38 cellular contexts compared by ENCODE assay signal in genomic region chr4:5685296-5685695, GRCh38.
"Had no signal": no experiment of that assay in that cellular context is flagged by ENCODE, and none has a peak within 500 bp of the region (broad histone marks: within the 10 kb centered on the region; RNA-seq: fewer than 3 reads in every experiment).

No MANE protein-coding gene starts in this region.

- H3K27me3 Mint-ChIP-seq: activated B cell treated with CpG ODN at 0.5 μM for 24 hours; activated CD4-positive, alpha-beta memory T cell treated with anti-CD3 and anti-CD28 coated beads, Interleukin-2, amount 10 ng/mL, durations not matched to agents 7 days and 5 days; activated CD4-positive, alpha-beta T cell treated with anti-CD3 and anti-CD28 coated beads for 36 hours; activated CD4-positive, alpha-beta T cell treated with anti-CD3 and anti-CD28 coated beads, Interleukin-2, amount 10 ng/mL, durations not matched to agents 7 days and 5 days; activated CD8-positive, alpha-beta memory T cell treated with anti-CD3 and anti-CD28 coated beads, Interleukin-2, amount 10 ng/mL, durations not matched to agents 7 days and 5 days; activated naive CD4-positive, alpha-beta T cell treated with anti-CD3 and anti-CD28 coated beads, Interleukin-2, amount 10 ng/mL, durations not matched to agents 7 days and 5 days; activated naive CD8-positive, alpha-beta T cell; activated naive CD8-positive, alpha-beta T cell treated with anti-CD3 and anti-CD28 coated beads, Interleukin-2, amount 50 U/mL, for 24 hours; activated T-cell treated with anti-CD3 and anti-CD28 coated beads, Interleukin-2, amount 50 U/mL, for 24 hours; central memory CD8-positive, alpha-beta T cell had no signal

- FAIRE-seq: TTC549 had no signal

- DNase-seq: activated B cell treated with CpG ODN at 0.5 μM for 24 hours; activated CD4-positive, alpha-beta memory T cell treated with anti-CD3 and anti-CD28 coated beads, Interleukin-2, amount 10 ng/mL, durations not matched to agents 7 days and 5 days; activated CD4-positive, alpha-beta T cell treated with anti-CD3 and anti-CD28 coated beads for 1 hour; activated CD4-positive, alpha-beta T cell treated with anti-CD3 and anti-CD28 coated beads for 36 hours; activated CD4-positive, alpha-beta T cell treated with anti-CD3 and anti-CD28 coated beads for 48 hours; activated CD4-positive, alpha-beta T cell treated with anti-CD3 and anti-CD28 coated beads, Interleukin-2, amount 10 ng/mL, durations not matched to agents 7 days and 5 days; activated CD4-positive, alpha-beta T cell treated with anti-CD3 and anti-CD28 coated beads, Interleukin-2, amount 50 U/mL, for 48 hours; activated CD8-positive, alpha-beta memory T cell treated with anti-CD3 and anti-CD28 coated beads for 24 hours; activated CD8-positive, alpha-beta memory T cell treated with anti-CD3 and anti-CD28 coated beads, Interleukin-2, amount 10 ng/mL, durations not matched to agents 7 days and 5 days; activated CD8-positive, alpha-beta memory T cell treated with anti-CD3 and anti-CD28 coated beads, Interleukin-2, amount 50 U/mL, for 48 hours; activated CD8-positive, alpha-beta T cell treated with anti-CD3 and anti-CD28 coated beads, Interleukin-2, amount 10 ng/mL, durations not matched to agents 7 days and 5 days; activated effector memory CD4-positive, alpha-beta T cell treated with Interleukin-2 at 50 U/mL for 16 hours; activated gamma-delta T cell; activated naive CD4-positive, alpha-beta T cell treated with anti-CD3 and anti-CD28 coated beads, Interleukin-2, amount 10 ng/mL, durations not matched to agents 7 days and 5 days; activated naive CD4-positive, alpha-beta T cell treated with Interleukin-2 at 50 U/mL for 16 hours; activated naive CD8-positive, alpha-beta T cell treated with anti-CD3 and anti-CD28 coated beads, Interleukin-2, amount 10 ng/mL, durations not matched to agents 7 days and 5 days; activated naive CD8-positive, alpha-beta T cell treated with anti-CD3 and anti-CD28 coated beads, Interleukin-2, amount 50 U/mL, for 24 hours; activated T-cell treated with anti-CD3 and anti-CD28 coated beads, Interleukin-2, amount 50 U/mL, for 24 hours; activated T-cell treated with anti-CD3 and anti-CD28 coated beads, Interleukin-2, amount 50 U/mL, for 48 hours; amygdala; anterior cingulate cortex; body of pancreas; brain microvascular endothelial cell; caudate nucleus; cerebellar nuclear complex; T-helper 1 cell; T-helper 2 cell; T-helper 9 cell had no signal

- ATAC-seq: activated CD4-positive, alpha-beta T cell treated with anti-CD3 and anti-CD28 coated beads for 36 hours; activated CD8-positive, alpha-beta memory T cell treated with anti-CD3 and anti-CD28 coated beads, Interleukin-2, amount 10 ng/mL, durations not matched to agents 7 days and 5 days; activated CD8-positive, alpha-beta T cell treated with anti-CD3 and anti-CD28 coated beads, Interleukin-2, amount 10 ng/mL, durations not matched to agents 7 days and 5 days; activated naive CD8-positive, alpha-beta T cell treated with anti-CD3 and anti-CD28 coated beads, Interleukin-2, amount 50 U/mL, for 24 hours; body of pancreas had no signal

- H3K27ac Mint-ChIP-seq: activated B cell treated with CpG ODN at 0.5 μM for 24 hours; activated CD4-positive, alpha-beta memory T cell treated with anti-CD3 and anti-CD28 coated beads, Interleukin-2, amount 10 ng/mL, durations not matched to agents 7 days and 5 days; activated CD4-positive, alpha-beta T cell treated with anti-CD3 and anti-CD28 coated beads for 36 hours; activated CD4-positive, alpha-beta T cell treated with anti-CD3 and anti-CD28 coated beads, Interleukin-2, amount 10 ng/mL, durations not matched to agents 7 days and 5 days; activated CD8-positive, alpha-beta memory T cell treated with anti-CD3 and anti-CD28 coated beads, Interleukin-2, amount 10 ng/mL, durations not matched to agents 7 days and 5 days; activated CD8-positive, alpha-beta T cell treated with anti-CD3 and anti-CD28 coated beads, Interleukin-2, amount 10 ng/mL, durations not matched to agents 7 days and 5 days; activated naive CD4-positive, alpha-beta T cell treated with anti-CD3 and anti-CD28 coated beads, Interleukin-2, amount 10 ng/mL, durations not matched to agents 7 days and 5 days; activated naive CD4-positive, alpha-beta T cell treated with anti-CD3 and anti-CD28 coated beads, Interleukin-2, amount 50 U/mL, for 24 hours; activated naive CD8-positive, alpha-beta T cell; activated naive CD8-positive, alpha-beta T cell treated with anti-CD3 and anti-CD28 coated beads, Interleukin-2, amount 10 ng/mL, durations not matched to agents 7 days and 5 days; activated naive CD8-positive, alpha-beta T cell treated with anti-CD3 and anti-CD28 coated beads, Interleukin-2, amount 50 U/mL, for 24 hours; activated T-cell treated with anti-CD3 and anti-CD28 coated beads, Interleukin-2, amount 50 U/mL, for 24 hours; activated T-helper 2 cell treated with anti-CD3 and anti-CD28 coated beads, Interferon-gamma antibody, Interleukin-2, Interleukin-4, amounts not matched to agents 10 μg/mL and 5 μg/mL and 100 μg/mL, durations not matched to agents 14 hours and 24 hours and 36 hours; T-helper 1 cell treated with Interleukin-12 subunit alpha and Interleukin-12 subunit beta and Interleukin-4 antibody, amounts not matched to agents 30 μg/mL and 1 μg/mL, for 36 hours; T-helper 2 cell treated with Interferon-gamma antibody and Interleukin-4, amounts not matched to agents 5 μg/mL and 100 μg/mL, for 36 hours had no signal

- H3K9me3 Mint-ChIP-seq: activated B cell treated with CpG ODN at 0.5 μM for 24 hours; activated CD4-positive, alpha-beta memory T cell treated with anti-CD3 and anti-CD28 coated beads, Interleukin-2, amount 10 ng/mL, durations not matched to agents 7 days and 5 days; activated CD4-positive, alpha-beta T cell treated with anti-CD3 and anti-CD28 coated beads, Interleukin-2, amount 10 ng/mL, durations not matched to agents 7 days and 5 days; activated naive CD4-positive, alpha-beta T cell treated with anti-CD3 and anti-CD28 coated beads, Interleukin-2, amount 50 U/mL, for 24 hours; activated naive CD8-positive, alpha-beta T cell treated with anti-CD3 and anti-CD28 coated beads, Interleukin-2, amount 10 ng/mL, durations not matched to agents 7 days and 5 days; activated naive CD8-positive, alpha-beta T cell treated with anti-CD3 and anti-CD28 coated beads, Interleukin-2, amount 50 U/mL, for 24 hours; activated T-cell treated with anti-CD3 and anti-CD28 coated beads, Interleukin-2, amount 50 U/mL, for 24 hours; central memory CD8-positive, alpha-beta T cell; T-helper 1 cell treated with Interleukin-12 subunit alpha and Interleukin-12 subunit beta and Interleukin-4 antibody, amounts not matched to agents 30 μg/mL and 1 μg/mL, for 36 hours; T-helper 2 cell treated with Interferon-gamma antibody and Interleukin-4, amounts not matched to agents 5 μg/mL and 100 μg/mL, for 36 hours had no signal

- H3K27me3 ChIP-seq: ascending aorta, body of pancreas, brain microvascular endothelial cell, breast epithelium had no signal

- H3K27ac ChIP-seq: ascending aorta, body of pancreas, brain microvascular endothelial cell, breast epithelium, VCaP had no signal

- H3K9me3 ChIP-seq: ascending aorta, body of pancreas, breast epithelium had no signal

- H3K4me3 Mint-ChIP-seq: activated B cell treated with CpG ODN at 0.5 μM for 24 hours; activated CD4-positive, alpha-beta memory T cell treated with anti-CD3 and anti-CD28 coated beads, Interleukin-2, amount 10 ng/mL, durations not matched to agents 7 days and 5 days; activated CD4-positive, alpha-beta T cell treated with anti-CD3 and anti-CD28 coated beads for 36 hours; activated CD4-positive, alpha-beta T cell treated with anti-CD3 and anti-CD28 coated beads, Interleukin-2, amount 10 ng/mL, durations not matched to agents 7 days and 5 days; activated CD8-positive, alpha-beta memory T cell treated with anti-CD3 and anti-CD28 coated beads, Interleukin-2, amount 10 ng/mL, durations not matched to agents 7 days and 5 days; activated CD8-positive, alpha-beta T cell treated with anti-CD3 and anti-CD28 coated beads, Interleukin-2, amount 10 ng/mL, durations not matched to agents 7 days and 5 days; activated naive CD4-positive, alpha-beta T cell treated with anti-CD3 and anti-CD28 coated beads, Interleukin-2, amount 10 ng/mL, durations not matched to agents 7 days and 5 days; activated naive CD4-positive, alpha-beta T cell treated with anti-CD3 and anti-CD28 coated beads, Interleukin-2, amount 50 U/mL, for 24 hours; activated naive CD8-positive, alpha-beta T cell; activated naive CD8-positive, alpha-beta T cell treated with anti-CD3 and anti-CD28 coated beads, Interleukin-2, amount 10 ng/mL, durations not matched to agents 7 days and 5 days; activated naive CD8-positive, alpha-beta T cell treated with anti-CD3 and anti-CD28 coated beads, Interleukin-2, amount 50 U/mL, for 24 hours; activated T-cell treated with anti-CD3 and anti-CD28 coated beads, Interleukin-2, amount 50 U/mL, for 24 hours; central memory CD8-positive, alpha-beta T cell; T-helper 1 cell treated with Interleukin-12 subunit alpha and Interleukin-12 subunit beta and Interleukin-4 antibody, amounts not matched to agents 30 μg/mL and 1 μg/mL, for 36 hours; T-helper 2 cell treated with Interferon-gamma antibody and Interleukin-4, amounts not matched to agents 5 μg/mL and 100 μg/mL, for 36 hours had no signal

- H3K36me3 Mint-ChIP-seq: activated CD8-positive, alpha-beta memory T cell treated with anti-CD3 and anti-CD28 coated beads, Interleukin-2, amount 10 ng/mL, durations not matched to agents 7 days and 5 days; activated naive CD4-positive, alpha-beta T cell treated with anti-CD3 and anti-CD28 coated beads, Interleukin-2, amount 10 ng/mL, durations not matched to agents 7 days and 5 days; activated naive CD4-positive, alpha-beta T cell treated with anti-CD3 and anti-CD28 coated beads, Interleukin-2, amount 50 U/mL, for 24 hours; activated naive CD8-positive, alpha-beta T cell; activated naive CD8-positive, alpha-beta T cell treated with anti-CD3 and anti-CD28 coated beads, Interleukin-2, amount 10 ng/mL, durations not matched to agents 7 days and 5 days had no signal

- H3K4me1 ChIP-seq: ascending aorta, body of pancreas, breast epithelium had no signal

- H3K4me3 ChIP-seq: ascending aorta, body of pancreas, breast epithelium had no signal

- H3K4me1 Mint-ChIP-seq: activated B cell treated with CpG ODN at 0.5 μM for 24 hours; activated CD4-positive, alpha-beta memory T cell treated with anti-CD3 and anti-CD28 coated beads, Interleukin-2, amount 10 ng/mL, durations not matched to agents 7 days and 5 days; activated CD4-positive, alpha-beta T cell treated with anti-CD3 and anti-CD28 coated beads for 36 hours; activated CD4-positive, alpha-beta T cell treated with anti-CD3 and anti-CD28 coated beads, Interleukin-2, amount 10 ng/mL, durations not matched to agents 7 days and 5 days; activated CD8-positive, alpha-beta memory T cell treated with anti-CD3 and anti-CD28 coated beads, Interleukin-2, amount 10 ng/mL, durations not matched to agents 7 days and 5 days; activated naive CD4-positive, alpha-beta T cell treated with anti-CD3 and anti-CD28 coated beads, Interleukin-2, amount 10 ng/mL, durations not matched to agents 7 days and 5 days; activated naive CD4-positive, alpha-beta T cell treated with anti-CD3 and anti-CD28 coated beads, Interleukin-2, amount 50 U/mL, for 24 hours; activated naive CD8-positive, alpha-beta T cell treated with anti-CD3 and anti-CD28 coated beads, Interleukin-2, amount 10 ng/mL, durations not matched to agents 7 days and 5 days; activated naive CD8-positive, alpha-beta T cell treated with anti-CD3 and anti-CD28 coated beads, Interleukin-2, amount 50 U/mL, for 24 hours; central memory CD8-positive, alpha-beta T cell had no signal
